8 cellular contexts compared by ENCODE assay signal in genomic region chr18:48940854-48941531, GRCh38. TPM values are rescaled to one million over a fixed set of nuclear protein-coding genes. Genes with fewer than 3 reads are reported as not detected.
DNase-seq lines count a peak whose midpoint lies in the region; ATAC-seq and TF ChIP-seq lines count a peak whose summit lies in the region.

No MANE protein-coding gene starts in this region.

- peak overlapping the region; percentile 3 for H3K27ac ChIP-seq in duodenal mucosa (ENCODE audit: low read depth, low read length)
- peak overlapping the region; percentile 58 for H3K27ac ChIP-seq in rectal smooth muscle tissue (ENCODE audit: low read depth, low read length)

- H3K4me3 ChIP-seq in duodenal mucosa (ENCODE audit: low read depth in 1 of 2, low read length in 2 of 2), result peak overlapping the region; percentile 19 to 27
- H3K4me3 ChIP-seq in rectal smooth muscle tissue (ENCODE audit: low read length), result peak overlapping the region; percentile 17
- no peak overlapping the region for H3K4me3 ChIP-seq in HAP-1

- H3K9ac ChIP-seq in duodenal mucosa (ENCODE audit: low read depth in 1 of 2, low read length in 2 of 2) (no peak overlapping the region), rectal smooth muscle tissue (ENCODE audit: low read length) (no peak overlapping the region)

- H3K27me3 ChIP-seq in duodenal mucosa (ENCODE audit: control insufficient read depth in 1 of 2, insufficient read depth in 2 of 2, low read length in 2 of 2), result no peaks in the 10 kb centered on the region
- H3K27me3 ChIP-seq in rectal smooth muscle tissue (ENCODE audit: control insufficient read depth, insufficient read depth, low read length), result no peaks in the 10 kb centered on the region
- no peaks in the 10 kb centered on the region for H3K27me3 ChIP-seq in HAP-1 (ENCODE audit: low read depth)

- in situ Hi-C loops in HAP-1 (cut with MboI; ENCODE audit: low sequenced_read_pairs), result no loop called here

- H3K36me3 ChIP-seq in duodenal mucosa (ENCODE audit: control insufficient read depth in 1 of 2, insufficient read depth in 2 of 2, low read length in 2 of 2) (peaks cover 9 to 40% of the 10 kb centered on the region in 2 donors), rectal smooth muscle tissue (ENCODE audit: control insufficient read depth, insufficient read depth, low read length) (peaks cover 5% of the 10 kb centered on the region), HAP-1 (replicated peaks) (peaks cover 30% of the 10 kb centered on the region)

- H3K9me3 ChIP-seq in duodenal mucosa (ENCODE audit: control insufficient read depth in 1 of 2, low read length in 2 of 2) (no peaks in the 10 kb centered on the region), HAP-1 (no peaks in the 10 kb centered on the region)

- peak; percentile 28 to 46 for DNase-seq in activated CD4-positive, alpha-beta T cell treated with anti-CD3 and anti-CD28 coated beads for 24 hours (ENCODE audit: low read depth in 2 of 2)
- DNase-seq in T1000 (lab: John Stamatoyannopoulos, UW) (no peak), HAP-1 (ENCODE audit: low spot score in 2 of 2) (no peak), cerebellum (ENCODE audit: low spot score) (no peak)

- H3K4me1 ChIP-seq in duodenal mucosa (ENCODE audit: control insufficient read depth in 1 of 2, insufficient read depth in 2 of 2, low read length in 2 of 2) (peaks cover 88 to 93% of the 10 kb centered on the region in 2 donors), rectal smooth muscle tissue (ENCODE audit: control insufficient read depth, insufficient read depth, low read length) (peaks cover 52% of the 10 kb centered on the region), HAP-1 (peaks cover 13% of the 10 kb centered on the region)

- ATAC-seq in GM18505 (IDR thresholded peaks at IDR 0.05; ENCODE audit: unreplicated experiment), result peak; percentile 51
- ATAC-seq in HG03103 (IDR thresholded peaks at IDR 0.05; ENCODE audit: low read depth, unreplicated experiment), result peak; percentile 78

- TF ChIP-seq POLR2A in GM18505 (IDR thresholded peaks at IDR 0.05; ENCODE audit: borderline replicate concordance, extremely low read depth, insufficient read depth, insufficient read length), result no peak

RNA-seq across cellular contexts. Expression of gene SMAD7, which starts 9.8 kb away (rescaled TPM):
- 14.9 TPM for total RNA-seq in cerebellum

Comparison
In these comparisons a context has a peak if more than half of its experiments do, and no peak if none do; other contexts are left out.
1. DNase-seq: peak in activated CD4-positive, alpha-beta T cell treated with anti-CD3 and anti-CD28 coated beads for 24 hours (2 of 2); none in T1000 (single experiment), HAP-1 (0 of 2) and cerebellum (single experiment).